35 cellular contexts compared by ENCODE assay signal in the genomic region with DNA sequence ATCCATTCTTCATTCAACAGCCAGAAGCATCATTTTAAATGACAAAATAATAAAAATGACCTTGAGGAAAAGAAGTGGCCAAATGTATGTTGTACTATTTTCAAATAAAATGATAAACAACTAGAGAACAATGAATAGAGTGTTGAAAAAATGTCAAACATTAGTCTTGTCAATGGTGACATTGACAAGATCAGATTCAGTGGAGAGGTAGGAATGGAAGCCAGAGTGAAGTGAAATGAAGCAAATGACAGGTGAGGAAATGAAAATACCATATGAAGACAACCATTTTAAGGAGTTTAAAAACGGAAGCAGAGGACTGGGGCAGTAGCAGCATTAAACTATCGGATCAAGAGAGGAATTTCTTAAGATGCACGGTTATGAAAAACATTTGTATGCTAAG.
"Had no signal": no experiment of that assay in that cellular context is flagged by ENCODE, and none has a peak within 500 bp of the region (broad histone marks: within the 10 kb centered on the region; RNA-seq: fewer than 3 reads in every experiment).

No MANE protein-coding gene starts in this region.

- H3K9me3 ChIP-seq: MG63 had no signal

- H3K36me3 ChIP-seq: MG63 had no signal

- H3K27ac ChIP-seq: KMS-11 had no signal

- DNase-seq: Karpas-422, Kasumi-1, KG1, MG63, MV-4-11, NCI-H1048, NCI-H1092, NCI-H1092 treated with DMSO at 0.1 percent for 48 hours, NCI-H1105, NCI-H1105 treated with DMSO at 0.1 percent for 48 hours, NCI-H1417, NCI-H1417 treated with DMSO at 0.1 percent for 48 hours, NCI-H1436, NCI-H1436 treated with DMSO at 0.1 percent for 48 hours, NCI-H146, NCI-H1694, NCI-H1694 treated with DMSO at 0.1 percent for 48 hours, NCI-H187, NCI-H187 treated with DMSO at 0.1 percent for 48 hours, NCI-H1930, NCI-H2029, NCI-H2029 treated with DMSO at 0.1 percent for 48 hours, NCI-H2081, NCI-H2081 treated with DMSO at 0.1 percent for 48 hours, NCI-H2107, NCI-H2171, NCI-H2171 treated with DMSO at 0.1 percent for 48 hours, NCI-H2227 treated with DMSO at 0.1 percent for 48 hours, NCI-H226, NCI-H345, NCI-H446, NCI-H446 treated with DMSO at 0.1 percent for 48 hours, NCI-H510A, NCI-H510A treated with DMSO at 0.1 percent for 48 hours had no signal

- H3K4me2 ChIP-seq: KMS-11 had no signal

- H3K4me3 ChIP-seq: MG63 had no signal

- H3K9ac ChIP-seq: KMS-11 had no signal
